ENCODE assay signal across 22 cellular contexts in genomic region chr4:94741304-94741703, GRCh38. TPM values are rescaled to one million over a fixed set of nuclear protein-coding genes. Genes with fewer than 3 reads are reported as not detected.
A peak's percentile ranks its signal among the peaks of the same experiment; 100 is the strongest.
DNase-seq lines count a peak whose midpoint lies in the region; TF ChIP-seq lines count a peak whose summit lies in the region.
"Had no signal": no experiment of that assay in that cellular context is flagged by ENCODE, and none has a peak within 500 bp of the region (broad histone marks: within the 10 kb centered on the region; RNA-seq: fewer than 3 reads in every experiment).

No MANE protein-coding gene starts in this region.

- H2AFZ ChIP-seq in GM23248, result no peak overlapping the region

- no peak overlapping the region for H3K9ac ChIP-seq in GM23248
- H3K9ac ChIP-seq: BLaER1 treated with 17β-estradiol and CSF1 and Interleukin-3, amounts not matched to agents 10 nM and 100 nM had no signal

- H3K4me2 ChIP-seq in GM23248 (ENCODE audit: unreplicated experiment), result no peak overlapping the region

- H3K79me2 ChIP-seq in GM23248 (ENCODE audit: insufficient read depth), result no peaks in the 10 kb centered on the region

- H3K9me3 ChIP-seq in GM23248 (ENCODE audit: low read depth), result no peaks in the 10 kb centered on the region
- H3K9me3 ChIP-seq: BLaER1 treated with 17β-estradiol and CSF1 and Interleukin-3, amounts not matched to agents 10 nM and 100 nM had no signal

- H3K27ac ChIP-seq in GM23248 (no peak overlapping the region), brain microvascular endothelial cell (no peak overlapping the region)
- H3K27ac ChIP-seq: BLaER1 treated with 17β-estradiol and CSF1 and Interleukin-3, amounts not matched to agents 10 nM and 100 nM; HL-60 had no signal

- H4K20me1 ChIP-seq in GM23248 (ENCODE audit: insufficient read depth), result no peaks in the 10 kb centered on the region
- H4K20me1 ChIP-seq: BLaER1 treated with 17β-estradiol and CSF1 and Interleukin-3, amounts not matched to agents 10 nM and 100 nM had no signal

- H3K9me2 ChIP-seq in GM23248 (ENCODE audit: insufficient read depth), result no peaks in the 10 kb centered on the region

- H3K4me1 ChIP-seq in GM23248 (ENCODE audit: insufficient read depth), result no peaks in the 10 kb centered on the region
- H3K4me1 ChIP-seq: BLaER1 treated with 17β-estradiol and CSF1 and Interleukin-3, amounts not matched to agents 10 nM and 100 nM had no signal

- TF ChIP-seq CTCF in brain microvascular endothelial cell (IDR thresholded peaks at IDR 0.05; ENCODE audit: low read depth, low read length, missing control alignments), result no peak

- no peaks in the 10 kb centered on the region for H3F3A ChIP-seq in GM23248 (ENCODE audit: insufficient read depth)

- DNase-seq in GM23248 (peak; percentile 20), brain microvascular endothelial cell (peak; percentile 57), fibroblast of peridontal ligament (ENCODE audit: extremely low read depth) (peak; percentile 25), myocyte (ENCODE audit: low read depth) (peak; percentile 55), AG08396 (ENCODE audit: low spot score) (no peak), NCI-H2029 (lab: John Stamatoyannopoulos, UW) (no peak), NCI-H2029 treated with DMSO at 0.1 percent for 48 hours (lab: John Stamatoyannopoulos, UW) (no peak), iPS-NIHi11 (ENCODE audit: low spot score) (no peak)
- DNase-seq: AML-193; CD4-positive, alpha-beta memory T cell; DMS79 treated with DMSO at 0.1 percent for 48 hours; Karpas-422; NCI-H1092; NCI-H1436; NCI-H187; NCI-H2107; NCI-H446; NCI-H524 treated with DMSO at 0.1 percent for 48 hours; NCI-H774; PC-3 had no signal

- 100% methylated on average over 1 of the region's 1 CpG for WGBS in GM23248 (ENCODE audit: low coverage in 1 of 2, low lambda C conversion rate in 2 of 2, missing lambda C conversion rate in 2 of 2), 2 experiments

- H3K36me3 ChIP-seq in GM23248 (ENCODE audit: low read depth) (no peaks in the 10 kb centered on the region), brain microvascular endothelial cell (replicated peaks) (no peaks in the 10 kb centered on the region)
- H3K36me3 ChIP-seq: BLaER1 treated with 17β-estradiol and CSF1 and Interleukin-3, amounts not matched to agents 10 nM and 100 nM had no signal

- H3K27me3 ChIP-seq in GM23248 (replicated peaks; ENCODE audit: insufficient read depth) (no peaks in the 10 kb centered on the region), brain microvascular endothelial cell (replicated peaks) (no peaks in the 10 kb centered on the region)
- H3K27me3 ChIP-seq: BLaER1 treated with 17β-estradiol and CSF1 and Interleukin-3, amounts not matched to agents 10 nM and 100 nM had no signal

- in situ Hi-C loops in GM23248 (cut with MboI), result no loop called here
- in situ Hi-C loops in brain microvascular endothelial cell (cut with HindIII; ENCODE audit: low pct_ligation_motif_present, low sequenced_read_pairs), result no loop called here

- H3K4me3 ChIP-seq in GM23248 (no peak overlapping the region), brain microvascular endothelial cell (ENCODE audit: low read depth, low read length) (no peak overlapping the region)
- H3K4me3 ChIP-seq: BLaER1 treated with 17β-estradiol and CSF1 and Interleukin-3, amounts not matched to agents 10 nM and 100 nM had no signal

RNA-seq across cellular contexts. Expression of gene BMPR1B, which starts 16.5 kb away (rescaled TPM):
- 0.76 TPM in 2 replicates for total RNA-seq in GM23248 (2014; rRNA removed; shearing (Covaris generic))
- polyA plus RNA-seq in GM23248 (2016; fragmentation: Nextera tagmentation; extraction: Ambion mirVana), result 0.48 and 0.60 TPM in 2 replicates
- 9.8 TPM in 2 replicates for total RNA-seq in myocyte
- polyA plus RNA-seq in myocyte (2012), result 1.2 TPM
- polyA plus RNA-seq: CD4-positive, alpha-beta memory T cell had no signal

Comparison
In these comparisons a context has a peak if more than half of its experiments do, and no peak if none do; other contexts are left out.
1. DNase-seq: peak in GM23248 (single experiment), brain microvascular endothelial cell (single experiment), fibroblast of peridontal ligament (single experiment) and myocyte (single experiment); none in AG08396 (single experiment), NCI-H2029 (single experiment), NCI-H2029 treated with DMSO at 0.1 percent for 48 hours (single experiment) and iPS-NIHi11 (single experiment).